Comparison of ENCODE assay signal across 9 cellular contexts in genomic region chr7:150451097-150451793, GRCh38. TPM values are rescaled to one million over a fixed set of nuclear protein-coding genes. Genes with fewer than 3 reads are reported as not detected.
DNase-seq lines count a peak whose midpoint lies in the region; ATAC-seq, FAIRE-seq and TF ChIP-seq lines count a peak whose summit lies in the region.
"Had no signal": no experiment of that assay in that cellular context is flagged by ENCODE, and none has a peak within 500 bp of the region (broad histone marks: within the 10 kb centered on the region; RNA-seq: fewer than 3 reads in every experiment).

No MANE protein-coding gene starts in this region.

- peaks cover 36 to 37% of the 10 kb centered on the region in 2 donors for H3K36me3 Mint-ChIP-seq in CD14-positive monocyte

- FAIRE-seq in small intestine (lab: Jason Lieb, UNC): no peak

- H3K9me3 ChIP-seq in esophagus squamous epithelium (no peaks in the 10 kb centered on the region), small intestine (ENCODE audit: control insufficient read depth, low read depth) (peaks cover 1% of the 10 kb centered on the region)

- H3K4me3 ChIP-seq in esophagus squamous epithelium (peak overlapping the region; percentile 19 to 66 (median 48)), small intestine (ENCODE audit: low read depth in 1 of 2, low read length in 2 of 2) (peak overlapping the region; percentile 24 to 48)

- TF ChIP-seq POLR2A in esophagus squamous epithelium (IDR thresholded peaks at IDR 0.05): peak in 1 of 4 donors; percentile 56

- H3K4me1 ChIP-seq in esophagus squamous epithelium: peaks cover 2 to 20% (median 10%) of the 10 kb centered on the region in 3 donors
- H3K4me1 ChIP-seq in small intestine (ENCODE audit: control insufficient read depth in 2 of 2, insufficient read depth in 1 of 2, low read depth in 1 of 2, low read length in 1 of 2): no peaks in the 10 kb centered on the region

- peaks cover 0 to 18% (median 0%) of the 10 kb centered on the region in 4 donors for H3K27me3 ChIP-seq in esophagus squamous epithelium
- H3K27me3 ChIP-seq in small intestine (ENCODE audit: control insufficient read depth in 2 of 2, insufficient read depth in 2 of 2, low read length in 2 of 2): no peaks in the 10 kb centered on the region

- ATAC-seq in HG02642 (IDR thresholded peaks at IDR 0.05; ENCODE audit: poor library complexity, unreplicated experiment): peak; percentile 43
- ATAC-seq in GM19324 (IDR thresholded peaks at IDR 0.05; ENCODE audit: low FRiP score, unreplicated experiment): no peak

- intact Hi-C loops in CD14-positive monocyte (cut with micrococcal nuclease): loop anchor here (2.0 to 5.0 kb wide), 4 partner anchors 40 to 304 kb away; no protein-coding TSS in a partner anchor
- intact Hi-C loops in esophagus squamous epithelium (cut with DNase I): loop anchor here (10.0 kb wide), 1 partner anchor 184 kb away; the partner anchor contains the start of gene GIMAP6

- H3K4me3 Mint-ChIP-seq in CD14-positive monocyte: peak overlapping the region; percentile 100

- peak overlapping the region; percentile 90 to 97 (median 96) for H3K27ac Mint-ChIP-seq in CD14-positive monocyte

- H3K4me1 Mint-ChIP-seq in CD14-positive monocyte: peaks cover 74% of the 10 kb centered on the region

- 56 to 58% methylated on average over 11 to 16 of the region's 19 CpGs for WGBS in esophagus squamous epithelium, 2 donors
- 53 to 69% (median 68%) methylated on average over 19 of the region's 19 CpGs for WGBS in small intestine, 3 donors

- peak overlapping the region; percentile 50 to 85 (median 77) for H3K27ac ChIP-seq in esophagus squamous epithelium
- H3K27ac ChIP-seq in small intestine (ENCODE audit: low read depth in 1 of 2, low read length in 1 of 2): peak overlapping the region; percentile 20 to 88
- H3K27ac ChIP-seq: C4-2B had no signal

- no peak for TF ChIP-seq CTCF in CD14-positive monocyte (IDR thresholded peaks at IDR 0.05)
- TF ChIP-seq CTCF in esophagus squamous epithelium (IDR thresholded peaks at IDR 0.05): no peak

- H3K9me3 Mint-ChIP-seq in CD14-positive monocyte: peaks cover 0 to 15% (median 7%) of the 10 kb centered on the region in 7 donors

- DNase-seq in CD14-positive monocyte (ENCODE audit: low spot score) (no peak), esophagus squamous epithelium (lab: John Stamatoyannopoulos, UW) (no peak), small intestine (peak; percentile 49), AG08396 (ENCODE audit: low spot score) (no peak), NCI-H1694 (lab: John Stamatoyannopoulos, UW) (no peak)
- peak; percentile 76 to 82 for DNase-seq in activated CD4-positive, alpha-beta T cell treated with anti-CD3 and anti-CD28 coated beads, Interleukin-2, amount 50 U/mL, for 48 hours

- peaks cover 0 to 1% (median 0%) of the 10 kb centered on the region in 3 donors for H3K27me3 Mint-ChIP-seq in CD14-positive monocyte (ENCODE audit: low read depth in 3 of 3)

- H3K36me3 ChIP-seq in esophagus squamous epithelium: no peaks in the 10 kb centered on the region
- no peaks in the 10 kb centered on the region for H3K36me3 ChIP-seq in small intestine (ENCODE audit: control insufficient read depth in 2 of 2, insufficient read depth in 2 of 2, low read length in 2 of 2)

RNA-seq across cellular contexts. Expression of gene GIMAP8, which starts 0.8 kb away (rescaled TPM):
- polyA plus RNA-seq in CD14-positive monocyte (10 to 100 TPM; 12.0 to 22.5 TPM), small intestine (10 to 100 TPM in 1 of 3 donors, 1 to 10 TPM in 1, under 1 TPM in 1; 0.67 to 14.0 (median 3.0) TPM)
- 10 to 100 TPM in 1 of 4 donors, 1 to 10 TPM in 1, under 1 TPM in 2; 0.38 to 12.2 (median 2.4) TPM for total RNA-seq in esophagus squamous epithelium

Comparison
In these comparisons a context has a peak if more than half of its experiments do, and no peak if none do; other contexts are left out.
1. DNase-seq: peak in activated CD4-positive, alpha-beta T cell treated with anti-CD3 and anti-CD28 coated beads, Interleukin-2, amount 50 U/mL, for 48 hours (2 of 2) and small intestine (single experiment); none in CD14-positive monocyte (single experiment), esophagus squamous epithelium (single experiment), AG08396 (single experiment) and NCI-H1694 (single experiment).